In genomic region chr1:239008568-239008967, GRCh38 we compare ENCODE assay signal across 15 cellular contexts.
DNase-seq lines count a peak whose midpoint lies in the region; FAIRE-seq and TF ChIP-seq lines count a peak whose summit lies in the region.
"Had no signal": no experiment of that assay in that cellular context is flagged by ENCODE, and none has a peak within 500 bp of the region (broad histone marks: within the 10 kb centered on the region; RNA-seq: fewer than 3 reads in every experiment).

No MANE protein-coding gene starts in this region.

- H3K9me3 Mint-ChIP-seq in nephron progenitor cell (no peaks in the 10 kb centered on the region), CD14-positive monocyte (peaks cover 0 to 5% (median 2%) of the 10 kb centered on the region in 7 donors)

- H3K36me3 Mint-ChIP-seq in nephron progenitor cell (ENCODE audit: low read depth) = no peaks in the 10 kb centered on the region
- H3K36me3 Mint-ChIP-seq in CD14-positive monocyte = no peaks in the 10 kb centered on the region

- H3K27ac ChIP-seq in vagina = no peak overlapping the region

- H3K27me3 ChIP-seq in vagina = no peaks in the 10 kb centered on the region

- H3K27me3 Mint-ChIP-seq in nephron progenitor cell (ENCODE audit: low read depth, poor library complexity) (no peaks in the 10 kb centered on the region), CD14-positive monocyte (ENCODE audit: low read depth in 3 of 3) (peaks cover 0 to 1% (median 0%) of the 10 kb centered on the region in 3 donors)

- H3K27ac Mint-ChIP-seq in nephron progenitor cell = no peak overlapping the region
- no peak overlapping the region for H3K27ac Mint-ChIP-seq in CD14-positive monocyte

- intact Hi-C loops in vagina (cut with DNase I) (no loop called here), CD14-positive monocyte (cut with micrococcal nuclease) (no loop called here)

- no peak for TF ChIP-seq POLR2A in vagina (IDR thresholded peaks at IDR 0.05)

- peak; percentile 12 for TF ChIP-seq CTCF in nephron progenitor cell (IDR thresholded peaks at IDR 0.05)
- no peak for TF ChIP-seq CTCF in vagina (IDR thresholded peaks at IDR 0.05)
- TF ChIP-seq CTCF in CD14-positive monocyte (IDR thresholded peaks at IDR 0.05) = no peak

- DNase-seq in Kasumi-1 (lab: John Stamatoyannopoulos, UW) = peak; percentile 3 to 9
- DNase-seq in nephron progenitor cell = no peak
- no peak for DNase-seq in vagina (ENCODE audit: extremely low spot score in 2 of 2)
- DNase-seq in CD14-positive monocyte (ENCODE audit: low spot score) = no peak
- DNase-seq in hepatic stellate cell (ENCODE audit: low spot score) = no peak
- no peak for DNase-seq in AG08396 (ENCODE audit: low spot score)
- DNase-seq: C1 segment of cervical spinal cord, DMS79 treated with DMSO at 0.1 percent for 48 hours, HCEC 1CT, IMR-90, NCI-H1694 treated with DMSO at 0.1 percent for 48 hours, RPMI8226 had no signal

- H3K4me3 Mint-ChIP-seq in nephron progenitor cell (no peak overlapping the region), CD14-positive monocyte (no peak overlapping the region)

- H3K9me3 ChIP-seq in vagina = no peaks in the 10 kb centered on the region

- H3K4me3 ChIP-seq in vagina = no peak overlapping the region

- H3K4me1 Mint-ChIP-seq in nephron progenitor cell = no peaks in the 10 kb centered on the region
- no peaks in the 10 kb centered on the region for H3K4me1 Mint-ChIP-seq in CD14-positive monocyte

- H3K4me1 ChIP-seq in vagina = no peaks in the 10 kb centered on the region

- FAIRE-seq in A204.1 (lab: Jason Lieb, UNC) (peak; percentile 80), TTC549 (lab: Jason Lieb, UNC) (peak; percentile 78)
- FAIRE-seq: HTR-8/SVneo had no signal

- H3K36me3 ChIP-seq in vagina = no peaks in the 10 kb centered on the region

Comparison
In these comparisons a context has a peak if more than half of its experiments do, and no peak if none do; other contexts are left out.
1. DNase-seq: peak in Kasumi-1 (2 of 2); none in nephron progenitor cell (single experiment), vagina (0 of 2), CD14-positive monocyte (single experiment), hepatic stellate cell (single experiment) and AG08396 (single experiment).